8 cellular contexts compared by ENCODE assay signal in the genomic region with DNA sequence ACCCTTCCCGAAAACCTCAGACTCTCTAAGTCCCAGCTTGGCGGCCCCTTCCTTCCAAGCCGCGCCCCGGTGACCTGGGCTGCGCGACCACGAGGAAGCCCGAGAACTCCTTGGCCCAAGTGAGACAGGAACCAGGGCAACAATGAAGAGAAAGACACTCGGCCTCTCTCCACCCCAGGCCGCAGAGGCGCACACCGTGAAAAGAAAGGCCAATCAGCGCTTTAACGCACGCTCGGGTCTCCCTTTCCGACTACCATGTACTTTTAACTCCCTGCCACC.
DNase-seq lines count a peak whose midpoint lies in the region; ATAC-seq and TF ChIP-seq lines count a peak whose summit lies in the region.

No MANE protein-coding gene starts in this region.

- peak overlapping the region; percentile 82 for H3K4me3 Mint-ChIP-seq in activated T-cell treated with anti-CD3 and anti-CD28 coated beads, Interleukin-2, amount 50 U/mL, for 4 hours

- H3K4me3 ChIP-seq in iPS-11a (ENCODE audit: low read depth, low read length): peak overlapping the region; percentile 47
- H3K4me3 ChIP-seq in spleen: peak overlapping the region; percentile 40 to 78 (median 56)

- peaks cover 39% of the 10 kb centered on the region for H3K4me1 Mint-ChIP-seq in activated T-cell treated with anti-CD3 and anti-CD28 coated beads, Interleukin-2, amount 50 U/mL, for 4 hours (ENCODE audit: low read depth)

- peak overlapping the region in 4 of 8 donors; percentile 49 to 69 (median 59) for H3K27ac ChIP-seq in spleen

- H3K36me3 ChIP-seq in spleen: no peaks in the 10 kb centered on the region

- no peak for TF ChIP-seq CTCF in spleen (IDR thresholded peaks at IDR 0.05 in 8 of 11, conservative IDR thresholded peaks at IDR 0.05 in 3 of 11)

- no peaks in the 10 kb centered on the region for H3K9me3 Mint-ChIP-seq in activated T-cell treated with anti-CD3 and anti-CD28 coated beads, Interleukin-2, amount 50 U/mL, for 4 hours

- intact Hi-C loops in spleen (cut with DNase I; ENCODE audit: low total_unique reads): no loop called here

- H3K9me3 ChIP-seq in spleen: no peaks in the 10 kb centered on the region

- DNase-seq in activated T-cell treated with anti-CD3 and anti-CD28 coated beads, Interleukin-2, amount 50 U/mL, for 4 hours: no peak
- DNase-seq in activated T-cell treated with anti-CD3 and anti-CD28 coated beads for 4 hours (no peak), spleen (no peak), AG08395 (ENCODE audit: low spot score) (no peak)
- peak; percentile 54 to 55 for DNase-seq in activated T-cell treated with anti-CD3 and anti-CD28 coated beads, Interleukin-2, amount 50 U/mL, for 48 hours

- no peak for TF ChIP-seq POLR2A in spleen (IDR thresholded peaks at IDR 0.05)

- peaks cover 13 to 59% (median 52%) of the 10 kb centered on the region in 6 donors for H3K4me1 ChIP-seq in spleen

- 0 to 1% (median 1%) methylated on average over 18 of the region's 18 CpGs for WGBS in spleen, 5 donors

- H3K36me3 Mint-ChIP-seq in activated T-cell treated with anti-CD3 and anti-CD28 coated beads, Interleukin-2, amount 50 U/mL, for 4 hours (ENCODE audit: insufficient read depth): no peaks in the 10 kb centered on the region

- H3K27me3 Mint-ChIP-seq in activated T-cell treated with anti-CD3 and anti-CD28 coated beads, Interleukin-2, amount 50 U/mL, for 4 hours (ENCODE audit: low read depth): peaks cover 68% of the 10 kb centered on the region

- peaks cover 7 to 97% (median 77%) of the 10 kb centered on the region in 7 donors for H3K27me3 ChIP-seq in spleen (replicated peaks in 1 of 7)

- ATAC-seq in activated T-cell treated with anti-CD3 and anti-CD28 coated beads, Interleukin-2, amount 50 U/mL, for 4 hours: peak; percentile 16 to 18
- ATAC-seq in HG02610 (IDR thresholded peaks at IDR 0.05; ENCODE audit: unreplicated experiment) (no peak), GM21367 (IDR thresholded peaks at IDR 0.05; ENCODE audit: unreplicated experiment) (no peak)

Comparison
In these comparisons a context has a peak if more than half of its experiments do, and no peak if none do; other contexts are left out.
1. DNase-seq: peak in activated T-cell treated with anti-CD3 and anti-CD28 coated beads, Interleukin-2, amount 50 U/mL, for 48 hours (2 of 2); none in activated T-cell treated with anti-CD3 and anti-CD28 coated beads, Interleukin-2, amount 50 U/mL, for 4 hours (single experiment), activated T-cell treated with anti-CD3 and anti-CD28 coated beads for 4 hours (single experiment), spleen (single experiment) and AG08395 (single experiment).
2. ATAC-seq: peak in activated T-cell treated with anti-CD3 and anti-CD28 coated beads, Interleukin-2, amount 50 U/mL, for 4 hours (2 of 2); none in HG02610 (single experiment) and GM21367 (single experiment).